Comparison of ENCODE assay signal across 25 cellular contexts in the genomic region with DNA sequence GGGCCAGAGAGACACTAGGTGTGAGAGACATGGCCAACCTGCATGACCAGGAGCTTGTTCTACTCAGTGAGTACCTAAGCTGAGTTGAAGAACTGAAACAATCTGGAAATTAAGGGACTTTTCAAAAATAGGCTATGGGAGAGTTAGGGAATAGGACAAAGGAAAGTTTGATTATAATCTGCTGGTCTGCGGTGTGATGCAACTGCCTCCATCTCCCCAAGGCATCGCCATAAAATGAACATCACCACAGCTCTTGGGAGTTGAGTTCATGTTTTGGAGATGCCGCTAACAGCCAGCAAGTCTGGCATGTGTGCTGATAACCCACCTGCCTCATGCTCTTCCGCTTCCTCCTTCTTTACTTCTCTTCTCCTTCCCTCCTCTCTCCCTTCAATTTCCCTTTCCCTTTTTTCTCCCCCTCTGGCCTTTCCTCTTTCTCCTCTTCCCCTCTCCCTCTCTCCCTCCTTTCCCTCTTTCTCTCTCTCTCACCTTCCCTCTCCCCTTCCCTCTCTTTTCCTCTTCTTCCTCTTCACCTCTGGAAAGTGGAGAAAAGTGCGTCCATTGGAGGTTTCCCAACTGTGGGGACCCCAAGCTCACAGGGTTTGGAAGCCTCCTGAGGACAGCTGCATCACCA. TPM values are rescaled to one million over a fixed set of nuclear protein-coding genes. Genes with fewer than 3 reads are reported as not detected.
A peak's percentile ranks its signal among the peaks of the same experiment; 100 is the strongest.
DNase-seq lines count a peak whose midpoint lies in the region; ATAC-seq and TF ChIP-seq lines count a peak whose summit lies in the region.
"Had no signal": no experiment of that assay in that cellular context is flagged by ENCODE, and none has a peak within 500 bp of the region (broad histone marks: within the 10 kb centered on the region; RNA-seq: fewer than 3 reads in every experiment).

No MANE protein-coding gene starts in this region.

- H3K4me1 Mint-ChIP-seq in WTC11, result peaks cover 64% of the 10 kb centered on the region
- peaks cover 35% of the 10 kb centered on the region for H3K4me1 Mint-ChIP-seq in dendritic cell treated with granulocyte-macrophage colony-stimulating factor and Interleukin-4, amounts not matched to agents 40 ng/mL and 50 ng/mL, for 4 days (ENCODE audit: low read depth)

- POLR2A ChIA-PET in HEK293 (lab: Yijun Ruan, JAX), result interaction anchor here (0.7 kb wide), 1 partner anchor 13 kb away, joined by 4 read pairs; no protein-coding TSS in a partner anchor
- POLR2A ChIA-PET in WTC11 (lab: Charles Lee), result no interaction called here

- peaks cover 7% of the 10 kb centered on the region for H3K4me1 ChIP-seq in HEK293 (ENCODE audit: control insufficient read depth, insufficient read depth, low read length)
- peaks cover 39% of the 10 kb centered on the region for H3K4me1 ChIP-seq in iPS-15b (ENCODE audit: control insufficient read depth, insufficient read depth, low read length)
- H3K4me1 ChIP-seq in osteoblast (ENCODE audit: insufficient read depth, low read length), result no peaks in the 10 kb centered on the region
- H3K4me1 ChIP-seq: BLaER1 had no signal

- H3K27ac ChIP-seq in HEK293 (ENCODE audit: extremely low read depth, low read depth, low read length), result no peak overlapping the region
- H3K27ac ChIP-seq in osteoblast (ENCODE audit: low read depth, low read length), result no peak overlapping the region
- H3K27ac ChIP-seq: BLaER1 had no signal

- CTCF ChIA-PET in HEK293 (lab: Yijun Ruan, JAX), result interaction anchor here (0.5 to 1.3 kb wide), 2 partner anchors 19 to 20 kb away, joined by 3 read pairs; no protein-coding TSS in a partner anchor
- CTCF ChIA-PET in WTC11 (lab: Charles Lee), result interaction anchor here (1.3 kb wide), 2 partner anchors 31 to 274 kb away, joined by 3 read pairs; no protein-coding TSS in a partner anchor

- no peaks in the 10 kb centered on the region for H4K20me1 ChIP-seq in osteoblast (ENCODE audit: insufficient read depth, low read length)
- H4K20me1 ChIP-seq: BLaER1 had no signal

- H3K4me3 ChIP-seq in HEK293 (ENCODE audit: low read depth, low read length) (no peak overlapping the region), iPS-15b (ENCODE audit: low read depth, low read length) (no peak overlapping the region), osteoblast (ENCODE audit: insufficient read depth, low read length) (no peak overlapping the region)
- H3K4me3 ChIP-seq: BLaER1, GM12878 had no signal

- no peak overlapping the region for H3K27ac Mint-ChIP-seq in WTC11
- peak overlapping the region; percentile 6 for H3K27ac Mint-ChIP-seq in dendritic cell treated with granulocyte-macrophage colony-stimulating factor and Interleukin-4, amounts not matched to agents 40 ng/mL and 50 ng/mL, for 4 days
- H3K27ac Mint-ChIP-seq: CD4-positive, CD25-positive, alpha-beta regulatory T cell; CD8-positive, alpha-beta memory T cell had no signal

- no peaks in the 10 kb centered on the region for H3K79me2 ChIP-seq in osteoblast (ENCODE audit: insufficient read depth, low read length)

- no peak for ATAC-seq in WTC11
- ATAC-seq in GM21360 (IDR thresholded peaks at IDR 0.05; ENCODE audit: unreplicated experiment), result no peak
- ATAC-seq in GM19328 (IDR thresholded peaks at IDR 0.05; ENCODE audit: unreplicated experiment), result no peak
- ATAC-seq: GM12878 had no signal

- H3K9me3 Mint-ChIP-seq in WTC11, result no peaks in the 10 kb centered on the region
- no peaks in the 10 kb centered on the region for H3K9me3 Mint-ChIP-seq in dendritic cell treated with granulocyte-macrophage colony-stimulating factor and Interleukin-4, amounts not matched to agents 40 ng/mL and 50 ng/mL, for 4 days
- H3K9me3 Mint-ChIP-seq: CD4-positive, alpha-beta memory T cell; CD4-positive, CD25-positive, alpha-beta regulatory T cell; CD8-positive, alpha-beta memory T cell had no signal

- no peak for DNase-seq in WTC11 (ENCODE audit: low spot score)
- no peak for DNase-seq in osteoblast (ENCODE audit: insufficient read length, low spot score, missing footprints)
- DNase-seq: 8988T; ACHN; BE2C; C1 segment of cervical spinal cord; CD4-positive, alpha-beta memory T cell; CD4-positive, CD25-positive, alpha-beta regulatory T cell; CD8-positive, alpha-beta memory T cell; COR-L47; DMS 273 treated with DMSO at 0.1 percent for 48 hours; DMS153; DMS53; DMS79; DND-41; EL; GDM1 had no signal

- TF ChIP-seq CTCF in HEK293 (tag by site-specific recombination; IDR thresholded peaks at IDR 0.05), result no peak
- TF ChIP-seq CTCF in WTC11 (IDR thresholded peaks at IDR 0.05), result no peak
- TF ChIP-seq CTCF in osteoblast (IDR thresholded peaks at IDR 0.05; ENCODE audit: extremely low read depth, low read depth, low read length), result no peak

- intact Hi-C loops in dendritic cell treated with granulocyte-macrophage colony-stimulating factor and Interleukin-4, amounts not matched to agents 40 ng/mL and 50 ng/mL, for 4 days (cut with micrococcal nuclease), result no loop called here

- H3K9me3 ChIP-seq in HEK293 (ENCODE audit: control insufficient read depth, insufficient read depth, low read depth, low read length), result no peaks in the 10 kb centered on the region
- H3K9me3 ChIP-seq in iPS-15b (ENCODE audit: control insufficient read depth, insufficient read depth, low read length), result no peaks in the 10 kb centered on the region
- H3K9me3 ChIP-seq in osteoblast (ENCODE audit: low read depth, low read length), result no peaks in the 10 kb centered on the region
- H3K9me3 ChIP-seq: BE2C, BLaER1 had no signal

- H3K9ac ChIP-seq in iPS-15b (ENCODE audit: low read depth, low read length), result peak overlapping the region; percentile 30
- H3K9ac ChIP-seq: BLaER1 had no signal

- no peaks in the 10 kb centered on the region for H3K36me3 Mint-ChIP-seq in WTC11
- H3K36me3 Mint-ChIP-seq in dendritic cell treated with granulocyte-macrophage colony-stimulating factor and Interleukin-4, amounts not matched to agents 40 ng/mL and 50 ng/mL, for 4 days (ENCODE audit: low read depth), result no peaks in the 10 kb centered on the region
- H3K36me3 Mint-ChIP-seq: CD4-positive, alpha-beta memory T cell; CD4-positive, CD25-positive, alpha-beta regulatory T cell; CD8-positive, alpha-beta memory T cell had no signal

- no peak overlapping the region for H3K4me2 ChIP-seq in osteoblast (ENCODE audit: insufficient read depth, low read length)
- H3K4me2 ChIP-seq: BLaER1 had no signal

- peaks cover 88% of the 10 kb centered on the region for H3K27me3 Mint-ChIP-seq in WTC11 (ENCODE audit: low read depth)
- peaks cover 6% of the 10 kb centered on the region for H3K27me3 Mint-ChIP-seq in dendritic cell treated with granulocyte-macrophage colony-stimulating factor and Interleukin-4, amounts not matched to agents 40 ng/mL and 50 ng/mL, for 4 days

- no peak overlapping the region for H2AFZ ChIP-seq in osteoblast (ENCODE audit: low read length)

- H3K36me3 ChIP-seq in HEK293 (ENCODE audit: control insufficient read depth in 2 of 2, insufficient read depth in 1 of 2, low read length in 2 of 2), result no peaks in the 10 kb centered on the region
- no peaks in the 10 kb centered on the region for H3K36me3 ChIP-seq in iPS-15b (ENCODE audit: control insufficient read depth, insufficient read depth, low read length)
- H3K36me3 ChIP-seq in osteoblast (ENCODE audit: insufficient read depth, low read length), result no peaks in the 10 kb centered on the region
- H3K36me3 ChIP-seq: BE2C, BLaER1 had no signal

- H3K4me3 Mint-ChIP-seq in WTC11, result no peak overlapping the region
- H3K4me3 Mint-ChIP-seq in dendritic cell treated with granulocyte-macrophage colony-stimulating factor and Interleukin-4, amounts not matched to agents 40 ng/mL and 50 ng/mL, for 4 days, result no peak overlapping the region
- H3K4me3 Mint-ChIP-seq: CD14-positive monocyte; CD4-positive, alpha-beta memory T cell; CD4-positive, CD25-positive, alpha-beta regulatory T cell; CD8-positive, alpha-beta memory T cell had no signal

- peaks cover 46% of the 10 kb centered on the region for H3K27me3 ChIP-seq in iPS-15b (ENCODE audit: control insufficient read depth, insufficient read depth, low read length)
- peaks cover 52% of the 10 kb centered on the region for H3K27me3 ChIP-seq in osteoblast (ENCODE audit: insufficient read depth, low read length)
- H3K27me3 ChIP-seq: BE2C, BLaER1 had no signal

TF ChIP-seq in HEK293, 187 proteins besides CTCF, POLR2A, EP300 and RAD21 (continues in another document):
- TF ChIP-seq ZBTB48 (tag by site-specific recombination; IDR thresholded peaks at IDR 0.05) (0 out of 2 replicates have a peak, but pooled peaks have one; percentile 26), ZNF2 (tag by site-specific recombination; IDR thresholded peaks at IDR 0.05) (no peak), ZNF670 (tag by site-specific recombination; IDR thresholded peaks at IDR 0.05; ENCODE audit: low read depth) (peak; percentile 92), PRDM1 (tag by site-specific recombination; IDR thresholded peaks at IDR 0.05) (peak; percentile 99)

TF ChIP-seq in WTC11, 78 proteins besides CTCF, POLR2A, EP300 and RAD21:
- TF ChIP-seq EMX1 (CRISPR knock-in tag; IDR thresholded peaks at IDR 0.05) (no peak), ZNF138 (CRISPR knock-in tag; conservative IDR thresholded peaks at IDR 0.05) (no peak), SP1 (CRISPR knock-in tag; conservative IDR thresholded peaks at IDR 0.05) (no peak), NR1H2 (CRISPR knock-in tag; IDR thresholded peaks at IDR 0.05) (no peak)
- TF ChIP-seq, protein P1, sequence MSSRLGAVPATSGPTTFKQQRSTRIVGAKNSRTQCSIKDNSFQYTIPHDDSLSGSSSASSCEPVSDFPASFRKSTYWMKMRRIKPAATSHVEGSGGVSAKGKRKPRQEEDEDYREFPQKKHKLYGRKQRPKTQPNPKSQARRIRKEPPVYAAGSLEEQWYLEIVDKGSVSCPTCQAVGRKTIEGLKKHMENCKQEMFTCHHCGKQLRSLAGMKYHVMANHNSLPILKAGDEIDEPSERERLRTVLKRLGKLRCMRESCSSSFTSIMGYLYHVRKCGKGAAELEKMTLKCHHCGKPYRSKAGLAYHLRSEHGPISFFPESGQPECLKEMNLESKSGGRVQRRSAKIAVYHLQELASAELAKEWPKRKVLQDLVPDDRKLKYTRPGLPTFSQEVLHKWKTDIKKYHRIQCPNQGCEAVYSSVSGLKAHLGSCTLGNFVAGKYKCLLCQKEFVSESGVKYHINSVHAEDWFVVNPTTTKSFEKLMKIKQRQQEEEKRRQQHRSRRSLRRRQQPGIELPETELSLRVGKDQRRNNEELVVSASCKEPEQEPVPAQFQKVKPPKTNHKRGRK (CRISPR knock-in tag; IDR thresholded peaks at IDR 0.05; ENCODE audit: borderline replicate concordance), result peak; percentile 88; the same call in 1 of the 2 replicates
- TF ChIP-seq, protein P2, sequence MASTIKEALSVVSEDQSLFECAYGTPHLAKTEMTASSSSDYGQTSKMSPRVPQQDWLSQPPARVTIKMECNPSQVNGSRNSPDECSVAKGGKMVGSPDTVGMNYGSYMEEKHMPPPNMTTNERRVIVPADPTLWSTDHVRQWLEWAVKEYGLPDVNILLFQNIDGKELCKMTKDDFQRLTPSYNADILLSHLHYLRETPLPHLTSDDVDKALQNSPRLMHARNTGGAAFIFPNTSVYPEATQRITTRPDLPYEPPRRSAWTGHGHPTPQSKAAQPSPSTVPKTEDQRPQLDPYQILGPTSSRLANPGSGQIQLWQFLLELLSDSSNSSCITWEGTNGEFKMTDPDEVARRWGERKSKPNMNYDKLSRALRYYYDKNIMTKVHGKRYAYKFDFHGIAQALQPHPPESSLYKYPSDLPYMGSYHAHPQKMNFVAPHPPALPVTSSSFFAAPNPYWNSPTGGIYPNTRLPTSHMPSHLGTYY (CRISPR knock-in tag; IDR thresholded peaks at IDR 0.05), result no peak

RNA-seq across cellular contexts. Expression of a gene that starts 39.1 kb away (rescaled TPM):
- 10.7 to 12.5 TPM (median 11.3 TPM) in 3 replicates for total RNA-seq in WTC11 (2021)
- total RNA-seq in osteoblast, result 14.8 and 17.7 TPM in 2 replicates
